Comparison of ENCODE assay signal across 26 cellular contexts in the genomic region with DNA sequence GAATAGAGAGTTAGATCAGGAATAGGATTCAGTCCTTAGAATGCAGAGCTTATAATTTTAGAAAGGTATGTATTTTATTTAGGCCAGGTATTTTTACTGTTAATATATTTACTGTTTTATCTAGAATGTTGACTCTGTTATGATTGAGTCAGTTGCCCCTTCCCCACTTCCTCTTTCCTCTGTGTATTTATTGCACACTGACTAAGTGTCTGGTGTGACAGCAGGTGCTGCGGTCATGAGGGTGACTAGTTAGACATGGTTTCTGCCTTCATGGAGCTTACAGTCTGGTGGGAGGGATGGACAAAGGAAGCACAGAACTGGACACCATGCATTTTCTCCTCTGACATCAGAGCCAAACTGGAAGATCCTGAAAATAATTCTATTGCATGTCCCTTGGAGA.
DNase-seq lines count a peak whose midpoint lies in the region; ATAC-seq, FAIRE-seq and TF ChIP-seq lines count a peak whose summit lies in the region.
"Had no signal": no experiment of that assay in that cellular context is flagged by ENCODE, and none has a peak within 500 bp of the region (broad histone marks: within the 10 kb centered on the region; RNA-seq: fewer than 3 reads in every experiment).

No MANE protein-coding gene starts in this region.

- H3K27me3 ChIP-seq in gastroesophageal sphincter: no peaks in the 10 kb centered on the region
- H3K27me3 ChIP-seq: BLaER1, thyroid gland had no signal

- POLR2A ChIA-PET in OCI-LY7 (lab: Charles Lee): interaction anchor here (0.6 to 1.3 kb wide), 5 partner anchors 10 to 679 kb away, joined by 3 to 7 read pairs (median 4); no protein-coding TSS in a partner anchor

- ATAC-seq in gastroesophageal sphincter (no peak), SK-N-SH treated with all-trans-retinoic acid at 6 μM for 48 hours (no peak)
- ATAC-seq: T-helper 17 cell had no signal

- no peaks in the 10 kb centered on the region for H3K9me2 ChIP-seq in OCI-LY7 (ENCODE audit: insufficient read depth, low read length)

- H3K4me3 ChIP-seq in OCI-LY7 (ENCODE audit: low read depth, low read length, poor library complexity, severe bottlenecking) (no peak overlapping the region), gastroesophageal sphincter (no peak overlapping the region)
- H3K4me3 ChIP-seq: BLaER1, SK-N-MC, thyroid gland had no signal

- CTCF ChIA-PET in OCI-LY7 (lab: Charles Lee; ENCODE audit: unreplicated experiment): no interaction called here

- DNase-seq in GM12891 (ENCODE audit: insufficient read length, low spot score): no peak
- peak; percentile 22 for DNase-seq in OCI-LY7 (ENCODE audit: low spot score)
- no peak for DNase-seq in osteocyte (ENCODE audit: extremely low spot score, unreplicated experiment)
- no peak for DNase-seq in NCI-H1436 (lab: John Stamatoyannopoulos, UW)
- DNase-seq in activated naive CD8-positive, alpha-beta T cell treated with anti-CD3 and anti-CD28 coated beads for 36 hours: no peak
- DNase-seq in iPS-NIHi11 (ENCODE audit: low spot score): no peak
- DNase-seq: activated CD4-positive, alpha-beta memory T cell treated with anti-CD3 and anti-CD28 coated beads for 36 hours; activated CD4-positive, CD25-positive, alpha-beta regulatory T cell treated with anti-CD3 and anti-CD28 coated beads, Interleukin-2, amount 50 U/mL, for 72 hours; activated CD8-positive, alpha-beta memory T cell treated with anti-CD3 and anti-CD28 coated beads, Interleukin-2, amount 50 U/mL, for 4 hours; activated naive CD4-positive, alpha-beta T cell treated with anti-CD3 and anti-CD28 coated beads, Interleukin-2, amount 10 ng/mL, durations not matched to agents 7 days and 5 days; dermis blood vessel endothelial cell; glutamatergic neuron; kidney glomerular epithelial cell; mammary epithelial cell; NCI-H1436 treated with DMSO at 0.1 percent for 48 hours; NCI-H345; NCI-H774; small intestine; T-helper 17 cell; thyroid gland had no signal

- H2AFZ ChIP-seq in OCI-LY7 (ENCODE audit: low read length): no peak overlapping the region

- intact Hi-C loops in OCI-LY7 (cut with micrococcal nuclease; ENCODE audit: unreplicated experiment): no loop called here

- no peak for TF ChIP-seq CTCF in OCI-LY7 (conservative IDR thresholded peaks at IDR 0.05; ENCODE audit: low read length)
- no peak for TF ChIP-seq CTCF in gastroesophageal sphincter (IDR thresholded peaks at IDR 0.05)
- TF ChIP-seq CTCF in osteocyte (IDR thresholded peaks at IDR 0.05): no peak

- peaks cover 14% of the 10 kb centered on the region for H3K4me1 ChIP-seq in OCI-LY7 (ENCODE audit: insufficient read depth, low read length, poor library complexity, severe bottlenecking)
- peaks cover 0 to 39% (median 3%) of the 10 kb centered on the region in 3 donors for H3K4me1 ChIP-seq in gastroesophageal sphincter
- H3K4me1 ChIP-seq: thyroid gland had no signal

- H3K4me1 Mint-ChIP-seq in osteocyte (ENCODE audit: unreplicated experiment): peaks cover 27% of the 10 kb centered on the region
- H3K4me1 Mint-ChIP-seq in activated naive CD8-positive, alpha-beta T cell treated with anti-CD3 and anti-CD28 coated beads for 36 hours: no peaks in the 10 kb centered on the region
- H3K4me1 Mint-ChIP-seq: activated naive CD4-positive, alpha-beta T cell treated with anti-CD3 and anti-CD28 coated beads, Interleukin-2, amount 10 ng/mL, durations not matched to agents 7 days and 5 days; T-helper 17 cell had no signal

- H3K79me2 ChIP-seq in OCI-LY7 (ENCODE audit: insufficient read depth, low read depth, low read length): no peaks in the 10 kb centered on the region

- no peak overlapping the region for H3K4me2 ChIP-seq in OCI-LY7 (ENCODE audit: low read length)
- H3K4me2 ChIP-seq: BLaER1 had no signal

- no CpG with 5 or more reads among the region's 1 CpG for WGBS in gastroesophageal sphincter (ENCODE audit: low coverage in 1 of 2), 2 donors

- peak overlapping the region; percentile 83 for H3K27ac Mint-ChIP-seq in osteocyte (ENCODE audit: unreplicated experiment)
- H3K27ac Mint-ChIP-seq in activated naive CD8-positive, alpha-beta T cell treated with anti-CD3 and anti-CD28 coated beads for 36 hours: no peak overlapping the region
- H3K27ac Mint-ChIP-seq: activated CD4-positive, alpha-beta memory T cell treated with anti-CD3 and anti-CD28 coated beads for 36 hours; activated naive CD4-positive, alpha-beta T cell treated with anti-CD3 and anti-CD28 coated beads, Interleukin-2, amount 10 ng/mL, durations not matched to agents 7 days and 5 days; stimulated activated naive CD8-positive, alpha-beta T cell treated with anti-CD3 and anti-CD28 coated beads, Interleukin-15, Interleukin-2, amounts not matched to agents 100 ng/mL and 50 ng/mL, for 24 hours; T-helper 17 cell had no signal

- H3K27me3 Mint-ChIP-seq in osteocyte (ENCODE audit: unreplicated experiment): no peaks in the 10 kb centered on the region
- peaks cover 8% of the 10 kb centered on the region for H3K27me3 Mint-ChIP-seq in activated naive CD8-positive, alpha-beta T cell treated with anti-CD3 and anti-CD28 coated beads for 36 hours
- H3K27me3 Mint-ChIP-seq: activated CD4-positive, alpha-beta memory T cell treated with anti-CD3 and anti-CD28 coated beads for 36 hours had no signal

- no peaks in the 10 kb centered on the region for H3K9me3 Mint-ChIP-seq in osteocyte (ENCODE audit: unreplicated experiment)
- H3K9me3 Mint-ChIP-seq in activated naive CD8-positive, alpha-beta T cell treated with anti-CD3 and anti-CD28 coated beads for 36 hours: no peaks in the 10 kb centered on the region
- H3K9me3 Mint-ChIP-seq: activated CD4-positive, alpha-beta memory T cell treated with anti-CD3 and anti-CD28 coated beads for 36 hours; activated naive CD4-positive, alpha-beta T cell treated with anti-CD3 and anti-CD28 coated beads, Interleukin-2, amount 10 ng/mL, durations not matched to agents 7 days and 5 days; stimulated activated naive CD8-positive, alpha-beta T cell treated with anti-CD3 and anti-CD28 coated beads, Interleukin-15, Interleukin-2, amounts not matched to agents 100 ng/mL and 50 ng/mL, for 24 hours had no signal

- H3K4me3 Mint-ChIP-seq in osteocyte (ENCODE audit: unreplicated experiment): no peak overlapping the region
- H3K4me3 Mint-ChIP-seq in activated naive CD8-positive, alpha-beta T cell treated with anti-CD3 and anti-CD28 coated beads for 36 hours: no peak overlapping the region
- H3K4me3 Mint-ChIP-seq: activated CD4-positive, alpha-beta memory T cell treated with anti-CD3 and anti-CD28 coated beads for 36 hours; activated naive CD4-positive, alpha-beta T cell treated with anti-CD3 and anti-CD28 coated beads, Interleukin-2, amount 10 ng/mL, durations not matched to agents 7 days and 5 days; stimulated activated naive CD8-positive, alpha-beta T cell treated with anti-CD3 and anti-CD28 coated beads, Interleukin-15, Interleukin-2, amounts not matched to agents 100 ng/mL and 50 ng/mL, for 24 hours; T-helper 17 cell had no signal

- no peak for FAIRE-seq in GM12891 (lab: Jason Lieb, UNC)
- FAIRE-seq: small intestine had no signal

- H3K36me3 ChIP-seq in OCI-LY7 (ENCODE audit: insufficient read depth, low read length) (no peaks in the 10 kb centered on the region; the same call in 1 of the 2 replicates), gastroesophageal sphincter (no peaks in the 10 kb centered on the region)
- H3K36me3 ChIP-seq: BLaER1, thyroid gland had no signal

- no peaks in the 10 kb centered on the region for H4K20me1 ChIP-seq in OCI-LY7 (ENCODE audit: insufficient read depth, low read length)
- H4K20me1 ChIP-seq: BLaER1 had no signal

- TF ChIP-seq POLR2A in GM12891 (IDR thresholded peaks at IDR 0.05; ENCODE audit: low read depth, low read length): no peak
- TF ChIP-seq POLR2A in gastroesophageal sphincter (IDR thresholded peaks at IDR 0.05): no peak

- no peaks in the 10 kb centered on the region for H3K9me3 ChIP-seq in OCI-LY7 (ENCODE audit: low read length)
- no peaks in the 10 kb centered on the region for H3K9me3 ChIP-seq in gastroesophageal sphincter
- H3K9me3 ChIP-seq: BLaER1, thyroid gland had no signal

- H3K36me3 Mint-ChIP-seq in osteocyte (ENCODE audit: unreplicated experiment): peaks cover 21% of the 10 kb centered on the region
- no peaks in the 10 kb centered on the region for H3K36me3 Mint-ChIP-seq in activated naive CD8-positive, alpha-beta T cell treated with anti-CD3 and anti-CD28 coated beads for 36 hours
- H3K36me3 Mint-ChIP-seq: activated CD4-positive, alpha-beta memory T cell treated with anti-CD3 and anti-CD28 coated beads for 36 hours; activated naive CD4-positive, alpha-beta T cell treated with anti-CD3 and anti-CD28 coated beads, Interleukin-2, amount 10 ng/mL, durations not matched to agents 7 days and 5 days had no signal

- no peak for TF ChIP-seq EP300 in gastroesophageal sphincter (IDR thresholded peaks at IDR 0.05)

- H3K27ac ChIP-seq in OCI-LY7 (ENCODE audit: low read depth, low read length, poor library complexity, severe bottlenecking) (no peak overlapping the region), gastroesophageal sphincter (peak overlapping the region in 3 of 4 donors; percentile 58 to 71 (median 67))
- H3K27ac ChIP-seq: BLaER1, RWPE1, SK-N-MC, thyroid gland had no signal

- no TSS peak for BruUV-seq in OCI-LY7 (replicated peaks; lab: Mats Ljungman, UMichigan)

TF ChIP-seq in GM12891, 5 proteins besides CTCF, POLR2A, EP300 and RAD21:
- no peak for TF ChIP-seq POLR2AphosphoS5 (IDR thresholded peaks at IDR 0.05; ENCODE audit: low read depth, low read length)
- no peak for TF ChIP-seq TAF1 (IDR thresholded peaks at IDR 0.05; ENCODE audit: low read depth, low read length)
- no peak for TF ChIP-seq PAX5 (IDR thresholded peaks at IDR 0.05; ENCODE audit: insufficient read depth, low read length, severe bottlenecking)
- peak; percentile 50; the same call in 1 of the 2 replicates for TF ChIP-seq SPI1 (IDR thresholded peaks at IDR 0.05; ENCODE audit: low read depth, low read length)
- TF ChIP-seq POU2F2 (IDR thresholded peaks at IDR 0.05; ENCODE audit: low read depth, low read length): no peak

TF ChIP-seq in SK-N-SH treated with all-trans-retinoic acid at 6 μM for 48 hours, 23 proteins besides CTCF, POLR2A, EP300 and RAD21 (continues in another document):
- TF ChIP-seq ARNTL (CRISPR knock-in tag; IDR thresholded peaks at IDR 0.05; ENCODE audit: borderline replicate concordance, low read depth) (no peak), GLIS3 (CRISPR knock-in tag; IDR thresholded peaks at IDR 0.05) (no peak), SNAI2 (CRISPR knock-in tag; IDR thresholded peaks at IDR 0.05) (no peak), PPARA (CRISPR knock-in tag; IDR thresholded peaks at IDR 0.05; ENCODE audit: borderline replicate concordance) (no peak)
- TF ChIP-seq, protein P1, sequence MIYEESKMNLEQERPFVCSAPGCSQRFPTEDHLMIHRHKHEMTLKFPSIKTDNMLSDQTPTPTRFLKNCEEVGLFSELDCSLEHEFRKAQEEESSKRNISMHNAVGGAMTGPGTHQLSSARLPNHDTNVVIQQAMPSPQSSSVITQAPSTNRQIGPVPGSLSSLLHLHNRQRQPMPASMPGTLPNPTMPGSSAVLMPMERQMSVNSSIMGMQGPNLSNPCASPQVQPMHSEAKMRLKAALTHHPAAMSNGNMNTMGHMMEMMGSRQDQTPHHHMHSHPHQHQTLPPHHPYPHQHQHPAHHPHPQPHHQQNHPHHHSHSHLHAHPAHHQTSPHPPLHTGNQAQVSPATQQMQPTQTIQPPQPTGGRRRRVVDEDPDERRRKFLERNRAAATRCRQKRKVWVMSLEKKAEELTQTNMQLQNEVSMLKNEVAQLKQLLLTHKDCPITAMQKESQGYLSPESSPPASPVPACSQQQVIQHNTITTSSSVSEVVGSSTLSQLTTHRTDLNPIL (CRISPR knock-in tag; IDR thresholded peaks at IDR 0.05; ENCODE audit: low read depth): no peak
